ENCODE assay signal across 11 cellular contexts in the genomic region with DNA sequence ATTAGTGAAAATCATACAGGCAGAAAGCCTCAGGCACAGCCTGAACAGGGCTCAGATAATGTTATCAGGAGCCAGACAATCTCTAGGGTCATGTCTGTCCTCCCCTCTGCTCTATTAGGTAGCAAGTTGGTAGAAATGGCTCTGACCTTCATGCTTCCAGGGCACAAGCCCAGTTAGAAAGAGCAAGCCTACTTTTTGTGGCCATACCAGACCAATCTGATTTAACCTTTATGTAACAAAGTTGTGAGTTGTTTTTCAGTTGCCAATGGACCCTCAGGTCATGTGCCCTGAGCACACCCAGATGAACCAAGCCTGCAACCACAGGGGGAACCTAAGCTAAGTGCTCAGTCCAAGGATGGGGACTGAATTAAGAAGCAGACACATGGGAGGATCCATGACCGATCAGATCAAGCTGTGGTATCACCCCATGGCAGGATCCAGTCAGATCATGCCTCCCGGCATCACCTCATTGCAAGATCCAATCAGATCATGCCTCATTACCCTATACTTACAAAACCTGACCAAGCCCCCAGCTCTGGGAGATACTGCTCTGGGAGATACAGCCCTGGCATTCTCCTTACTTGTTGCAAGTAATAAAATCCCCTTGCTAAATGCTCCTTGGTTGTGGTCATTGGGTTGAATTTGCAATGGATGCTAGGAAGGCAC. TPM values are rescaled to one million over a fixed set of nuclear protein-coding genes. Genes with fewer than 3 reads are reported as not detected.
DNase-seq lines count a peak whose midpoint lies in the region; ATAC-seq, FAIRE-seq and TF ChIP-seq lines count a peak whose summit lies in the region.
"Had no signal": no experiment of that assay in that cellular context is flagged by ENCODE, and none has a peak within 500 bp of the region (broad histone marks: within the 10 kb centered on the region; RNA-seq: fewer than 3 reads in every experiment).

No MANE protein-coding gene starts in this region.

- DNase-seq in GM13976 (ENCODE audit: low spot score) (peak; percentile 1), sigmoid colon (no peak), H54 (ENCODE audit: insufficient read length, low spot score) (no peak), NCI-H510A treated with DMSO at 0.1 percent for 48 hours (lab: John Stamatoyannopoulos, UW) (no peak), NCI-H2227 treated with DMSO at 0.1 percent for 48 hours (lab: John Stamatoyannopoulos, UW) (no peak)
- DNase-seq: H7, NCI-H345 had no signal

- no peak overlapping the region for H3K4me3 ChIP-seq in gastroesophageal sphincter
- no peak overlapping the region for H3K4me3 ChIP-seq in sigmoid colon

- H3K27ac ChIP-seq in gastroesophageal sphincter (peak overlapping the region in 3 of 4 donors; percentile 76 to 84 (median 82)), sigmoid colon (peak overlapping the region; percentile 65 to 79 (median 72))

- H3K4me1 ChIP-seq in gastroesophageal sphincter (peaks cover 11 to 84% (median 18%) of the 10 kb centered on the region in 3 donors), sigmoid colon (peaks cover 0 to 76% (median 73%) of the 10 kb centered on the region in 4 donors)

- no peak for FAIRE-seq in H54 (lab: Jason Lieb, UNC)
- FAIRE-seq: urothelium cell line had no signal

- TF ChIP-seq CTCF in GM13976 (IDR thresholded peaks at IDR 0.05; ENCODE audit: borderline replicate concordance, control extremely low read depth, extremely low read depth, insufficient read depth, missing control alignments) (no peak), gastroesophageal sphincter (IDR thresholded peaks at IDR 0.05) (no peak), sigmoid colon (IDR thresholded peaks at IDR 0.05) (no peak)

- TF ChIP-seq POLR2A in Raji (IDR thresholded peaks at IDR 0.05; ENCODE audit: insufficient read depth, low read depth, low read length) (0 out of 2 replicates have a peak, but pooled peaks have one; percentile 38), gastroesophageal sphincter (IDR thresholded peaks at IDR 0.05) (no peak), sigmoid colon (IDR thresholded peaks at IDR 0.05) (no peak), H54 (IDR thresholded peaks at IDR 0.05; ENCODE audit: low read depth, low read length) (no peak)

- no peaks in the 10 kb centered on the region for H3K27me3 ChIP-seq in gastroesophageal sphincter
- H3K27me3 ChIP-seq in sigmoid colon = no peaks in the 10 kb centered on the region

- WGBS in gastroesophageal sphincter (ENCODE audit: low coverage in 1 of 2), 2 donors = 100% methylated on average over 1 of the region's 2 CpGs; no CpG with 5 or more reads in 1 of the 2 donors
- WGBS in sigmoid colon, 2 donors = 98% methylated on average over 2 of the region's 2 CpGs

- H3K36me3 ChIP-seq in gastroesophageal sphincter (peaks cover 0 to 51% of the 10 kb centered on the region in 2 donors), sigmoid colon (peaks cover 8 to 44% (median 14%) of the 10 kb centered on the region in 4 donors)

- in situ Hi-C loops in GM13976 (cut with MboI; ENCODE audit: low sequenced_read_pairs, unreplicated experiment) = no loop called here

- H3K9me3 ChIP-seq in gastroesophageal sphincter = peaks cover 0 to 6% (median 0%) of the 10 kb centered on the region in 3 donors
- H3K9me3 ChIP-seq in sigmoid colon = peaks cover 0 to 6% (median 0%) of the 10 kb centered on the region in 4 donors

- no peak for TF ChIP-seq EP300 in gastroesophageal sphincter (IDR thresholded peaks at IDR 0.05)
- no peak for TF ChIP-seq EP300 in sigmoid colon (IDR thresholded peaks at IDR 0.05)

- no peak for ATAC-seq in gastroesophageal sphincter
- ATAC-seq in HG03108 (IDR thresholded peaks at IDR 0.05; ENCODE audit: unreplicated experiment) = no peak

- intact Hi-C loops in sigmoid colon (cut with DNase I) = no loop called here

RNA-seq across cellular contexts. Expression of gene HIGD1C, which starts 18.8 kb away (rescaled TPM):
- total RNA-seq in gastroesophageal sphincter = not detected
- total RNA-seq in sigmoid colon = not detected
- polyA plus RNA-seq in sigmoid colon = not detected
- total RNA-seq: H7 had no signal
